28 cellular contexts compared by ENCODE assay signal in the genomic region with DNA sequence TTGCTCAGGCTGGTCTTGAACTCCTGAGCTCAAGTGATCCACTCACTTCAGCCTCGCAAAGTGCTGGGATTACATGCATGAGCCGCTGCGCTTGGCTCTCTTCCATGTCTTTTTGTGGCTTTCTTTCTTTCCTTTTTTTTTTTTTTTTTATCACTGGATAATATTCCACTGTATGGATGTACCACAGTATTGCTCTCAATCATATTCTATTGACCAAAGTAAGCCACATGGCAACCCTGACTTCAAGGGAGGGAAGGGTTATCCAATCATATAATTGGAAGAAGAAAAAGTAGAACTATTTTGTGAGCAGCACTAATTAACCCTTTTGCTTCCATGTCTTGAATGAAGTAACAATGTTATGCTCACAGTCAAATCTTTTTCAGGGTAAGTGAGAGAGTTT.
"Had no signal": no experiment of that assay in that cellular context is flagged by ENCODE, and none has a peak within 500 bp of the region (broad histone marks: within the 10 kb centered on the region; RNA-seq: fewer than 3 reads in every experiment).

No MANE protein-coding gene starts in this region.

- H3K4me1 ChIP-seq: stomach, testis, tibial nerve, transverse colon, uterus, vagina had no signal

- H3K4me3 ChIP-seq: stomach, suprapubic skin, testis, thoracic aorta, thyroid gland, tibial artery, tibial nerve, transverse colon, upper lobe of left lung, upper lobe of right lung, uterus, vagina had no signal

- H3K27ac Mint-ChIP-seq: stimulated activated effector memory CD8-positive, alpha-beta T cell treated with anti-CD3 and anti-CD28 coated beads, Interleukin-12 subunit alpha, Interleukin-12 subunit beta, amount 100 ng/mL, for 72 hours; stimulated activated memory B cell treated with anti-CD40 and anti-IgM and Interleukin-4, amounts not matched to agents 10 μg/mL and 1 μg/mL and 100 μg/mL, for 72 hours; stimulated activated naive B cell treated with anti-CD40 and anti-IgM and Interleukin-4, amounts not matched to agents 10 μg/mL and 1 μg/mL and 100 μg/mL, for 72 hours; stimulated activated naive CD8-positive, alpha-beta T cell treated with anti-CD3 and anti-CD28 coated beads, Interleukin-15, amount 100 ng/mL, for 72 hours; stimulated activated naive CD8-positive, alpha-beta T cell treated with anti-CD3 and anti-CD28 coated beads, Interleukin-15, Interleukin-2, amounts not matched to agents 100 ng/mL and 50 ng/mL, for 24 hours; type B pancreatic cell had no signal

- H3K36me3 ChIP-seq: stomach, suprapubic skin, thoracic aorta, thyroid gland, tibial artery, tibial nerve, transverse colon, upper lobe of left lung, upper lobe of right lung, uterus, vagina had no signal

- H3K27ac ChIP-seq: stomach, suprapubic skin, testis, thoracic aorta, thyroid gland, tibial artery, tibial nerve, transverse colon, upper lobe of left lung, upper lobe of right lung, uterus, vagina had no signal

- H3K9me3 Mint-ChIP-seq: stimulated activated effector memory CD8-positive, alpha-beta T cell treated with anti-CD3 and anti-CD28 coated beads, Interleukin-12 subunit alpha, Interleukin-12 subunit beta, amount 100 ng/mL, for 72 hours; stimulated activated memory B cell treated with anti-CD40 and anti-IgM and Interleukin-4, amounts not matched to agents 10 μg/mL and 1 μg/mL and 100 μg/mL, for 72 hours; stimulated activated naive CD8-positive, alpha-beta T cell treated with anti-CD3 and anti-CD28 coated beads, Interleukin-15, Interleukin-2, amounts not matched to agents 100 ng/mL and 50 ng/mL, for 24 hours; type B pancreatic cell had no signal

- H3K4me1 Mint-ChIP-seq: stimulated activated effector memory CD8-positive, alpha-beta T cell treated with anti-CD3 and anti-CD28 coated beads, Interleukin-12 subunit alpha, Interleukin-12 subunit beta, amount 100 ng/mL, for 72 hours; stimulated activated memory B cell treated with anti-CD40 and anti-IgM and Interleukin-4, amounts not matched to agents 10 μg/mL and 1 μg/mL and 100 μg/mL, for 72 hours; stimulated activated naive B cell treated with anti-CD40 and anti-IgM and Interleukin-4, amounts not matched to agents 10 μg/mL and 1 μg/mL and 100 μg/mL, for 72 hours; stimulated activated naive CD8-positive, alpha-beta T cell treated with anti-CD3 and anti-CD28 coated beads, Interleukin-15, amount 100 ng/mL, for 72 hours had no signal

- ATAC-seq: stimulated activated effector memory CD8-positive, alpha-beta T cell treated with anti-CD3 and anti-CD28 coated beads, Interleukin-12 subunit alpha, Interleukin-12 subunit beta, amount 100 ng/mL, for 72 hours; stimulated activated memory B cell treated with anti-CD40 and anti-IgM and Interleukin-4, amounts not matched to agents 10 μg/mL and 1 μg/mL and 100 μg/mL, for 72 hours; stimulated activated naive B cell treated with anti-CD40 and anti-IgM and Interleukin-4, amounts not matched to agents 10 μg/mL and 1 μg/mL and 100 μg/mL, for 72 hours; stimulated activated naive CD8-positive, alpha-beta T cell treated with anti-CD3 and anti-CD28 coated beads, Interleukin-15, amount 100 ng/mL, for 72 hours; stimulated activated naive CD8-positive, alpha-beta T cell treated with anti-CD3 and anti-CD28 coated beads, Interleukin-15, Interleukin-2, amounts not matched to agents 100 U/mL and 50 U/mL, for 24 hours; upper lobe of right lung had no signal

- H3K4me3 Mint-ChIP-seq: stimulated activated effector memory CD8-positive, alpha-beta T cell treated with anti-CD3 and anti-CD28 coated beads, Interleukin-12 subunit alpha, Interleukin-12 subunit beta, amount 100 ng/mL, for 72 hours; stimulated activated memory B cell treated with anti-CD40 and anti-IgM and Interleukin-4, amounts not matched to agents 10 μg/mL and 1 μg/mL and 100 μg/mL, for 72 hours; stimulated activated naive B cell treated with anti-CD40 and anti-IgM and Interleukin-4, amounts not matched to agents 10 μg/mL and 1 μg/mL and 100 μg/mL, for 72 hours; stimulated activated naive CD8-positive, alpha-beta T cell treated with anti-CD3 and anti-CD28 coated beads, Interleukin-15, amount 100 ng/mL, for 72 hours; stimulated activated naive CD8-positive, alpha-beta T cell treated with anti-CD3 and anti-CD28 coated beads, Interleukin-15, Interleukin-2, amounts not matched to agents 100 ng/mL and 50 ng/mL, for 24 hours; type B pancreatic cell had no signal

- H3K9me3 ChIP-seq: suprapubic skin, testis, thoracic aorta, thyroid gland, tibial artery, transverse colon, upper lobe of left lung, upper lobe of right lung, uterus, vagina had no signal

- H3K36me3 Mint-ChIP-seq: stimulated activated effector memory CD8-positive, alpha-beta T cell treated with anti-CD3 and anti-CD28 coated beads, Interleukin-12 subunit alpha, Interleukin-12 subunit beta, amount 100 ng/mL, for 72 hours; stimulated activated memory B cell treated with anti-CD40 and anti-IgM and Interleukin-4, amounts not matched to agents 10 μg/mL and 1 μg/mL and 100 μg/mL, for 72 hours; stimulated activated naive B cell treated with anti-CD40 and anti-IgM and Interleukin-4, amounts not matched to agents 10 μg/mL and 1 μg/mL and 100 μg/mL, for 72 hours; type B pancreatic cell had no signal

- H3K27me3 Mint-ChIP-seq: stimulated activated naive B cell treated with anti-CD40 and anti-IgM and Interleukin-4, amounts not matched to agents 10 μg/mL and 1 μg/mL and 100 μg/mL, for 72 hours had no signal

- H3K27me3 ChIP-seq: stomach, suprapubic skin, testis, thyroid gland, tibial artery, tibial nerve, transverse colon, upper lobe of left lung, upper lobe of right lung, uterus, vagina had no signal

- DNase-seq: stimulated activated CD4-positive, alpha-beta T cell treated with anti-CD3 and anti-CD28 coated beads, Interleukin-2, amount 100 ng/mL, for 48 hours; stimulated activated CD4-positive, alpha-beta T cell treated with anti-CD3 and anti-CD28 coated beads, Interleukin-4, amount 100 ng/mL, for 1 hour; stimulated activated CD4-positive, alpha-beta T cell treated with anti-CD3 and anti-CD28 coated beads, Interleukin-4, amount 100 ng/mL, for 24 hours; stimulated activated CD4-positive, alpha-beta T cell treated with anti-CD3 and anti-CD28 coated beads, Interleukin-4, amount 100 ng/mL, for 4 hours; stimulated activated CD8-positive, alpha-beta memory T cell treated with anti-CD3 and anti-CD28 coated beads, Interleukin-4, amount 100 ng/mL, for 48 hours; stimulated activated naive B cell treated with anti-CD40 and anti-IgM and Interleukin-4, amounts not matched to agents 10 μg/mL and 1 μg/mL and 100 μg/mL, for 72 hours; stimulated activated naive CD4-positive, alpha-beta T cell; stimulated activated naive CD4-positive, alpha-beta T cell treated with Interleukin-2 at 50 U/mL for 16 hours; stimulated activated naive CD8-positive, alpha-beta T cell treated with anti-CD3 and anti-CD28 coated beads, Interleukin-15, amount 100 ng/mL, for 72 hours; stimulated activated naive CD8-positive, alpha-beta T cell treated with anti-CD3 and anti-CD28 coated beads, Interleukin-15, Interleukin-2, amounts not matched to agents 100 U/mL and 50 U/mL, for 24 hours; stomach; substantia nigra; testis; thyroid gland; tibial artery; transverse colon; trophoblast cell; upper lobe of left lung; upper lobe of right lung; uterus had no signal
